Comparison of ENCODE assay signal across 18 cellular contexts in the genomic region with DNA sequence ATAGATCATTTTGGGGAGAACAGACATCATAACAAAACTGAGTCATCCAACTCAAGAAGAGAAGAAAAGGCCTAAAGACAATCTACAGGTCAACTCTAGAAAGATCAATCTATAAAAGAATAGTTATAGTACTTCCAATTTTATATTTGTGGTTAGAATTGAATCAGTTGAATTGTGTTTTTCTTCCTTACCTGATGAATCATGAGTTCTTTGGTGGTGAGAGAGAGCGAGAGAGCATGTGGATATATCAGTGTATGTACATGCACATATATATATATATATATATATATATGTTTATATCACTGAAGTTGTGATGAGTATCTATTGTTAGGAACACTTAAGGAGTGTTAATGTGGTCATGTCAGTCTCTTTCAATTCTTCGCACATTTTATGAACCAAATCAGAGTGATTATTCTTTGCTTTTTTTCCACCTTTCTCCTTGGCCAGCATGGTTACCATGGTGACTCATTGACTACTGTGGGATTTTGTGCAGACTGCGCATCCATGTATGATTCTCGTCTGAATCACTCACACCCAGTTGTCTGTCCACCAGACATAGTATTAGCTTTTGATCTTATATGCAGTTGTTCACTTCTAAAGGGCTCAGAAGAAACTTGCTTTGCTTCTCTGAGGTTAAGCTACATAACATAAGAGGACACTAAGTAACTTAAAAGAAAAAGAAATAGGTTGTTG.
DNase-seq lines count a peak whose midpoint lies in the region; ATAC-seq, FAIRE-seq and TF ChIP-seq lines count a peak whose summit lies in the region.
"Had no signal": no experiment of that assay in that cellular context is flagged by ENCODE, and none has a peak within 500 bp of the region (broad histone marks: within the 10 kb centered on the region; RNA-seq: fewer than 3 reads in every experiment).

No MANE protein-coding gene starts in this region.

- CTCF ChIA-PET in HepG2 (lab: Yijun Ruan, JAX; ENCODE audit: low intra/inter-chr PET ratio, low total read pairs), result no interaction called here

- H3K36me3 ChIP-seq in ACC112 (ENCODE audit: insufficient read depth, low read length) (no peaks in the 10 kb centered on the region), HepG2 (replicated peaks in 1 of 2; ENCODE audit: control insufficient read depth in 1 of 2, insufficient read depth in 2 of 2, low read length in 2 of 2) (peaks cover 0 to 4% of the 10 kb centered on the region in 2 experiments; a peak in 1 of 5 replicates)
- H3K36me3 ChIP-seq: transverse colon had no signal

- TF ChIP-seq RAD21 in HepG2 (CRISPR knock-in tag; IDR thresholded peaks at IDR 0.05), result no peak

- H3K79me2 ChIP-seq in ACC112 (ENCODE audit: control insufficient read depth, insufficient read depth, low read length, unreplicated experiment) (no peaks in the 10 kb centered on the region), HepG2 (ENCODE audit: insufficient read depth, low read length) (no peaks in the 10 kb centered on the region)

- TF ChIP-seq CTCF in foreskin fibroblast (IDR thresholded peaks at IDR 0.05; ENCODE audit: low read depth, low read length) (no peak), HepG2 (CRISPR knock-in tag; IDR thresholded peaks at IDR 0.05) (no peak)

- H3K27me3 ChIP-seq in ACC112 (ENCODE audit: insufficient read depth, low read length) (no peaks in the 10 kb centered on the region), HepG2 (ENCODE audit: control insufficient read depth in 1 of 2, insufficient read depth in 2 of 2, low read length in 2 of 2) (no peaks in the 10 kb centered on the region)
- H3K27me3 ChIP-seq: gastroesophageal sphincter, transverse colon had no signal

- in situ Hi-C loops in HepG2 (cut with HindIII; ENCODE audit: extremely low pct_ligation_motif_present, low pct_unique_long_range_greater_than_20kb), result no loop called here

- H3K4me3 ChIP-seq in ACC112 (ENCODE audit: low read depth, low read length) (peak overlapping the region; percentile 44; the same call in 1 of the 2 replicates), foreskin fibroblast (ENCODE audit: low read depth in 1 of 2, low read length in 2 of 2) (no peak overlapping the region), HepG2 (replicated peaks in 1 of 3; ENCODE audit: insufficient read depth in 1 of 3, low read depth in 2 of 3, low read length in 3 of 3) (no peak overlapping the region)
- H3K4me3 ChIP-seq: gastroesophageal sphincter, transverse colon had no signal

- TF ChIP-seq EP300 in HepG2 (IDR thresholded peaks at IDR 0.05; ENCODE audit: low read depth in 2 of 2, low read length in 2 of 2), result no peak
- no peak for TF ChIP-seq EP300 in HepG2 (CRISPR knock-in tag; IDR thresholded peaks at IDR 0.05; ENCODE audit: borderline replicate concordance)

- DNase-seq in HPDE6-E6E7 (ENCODE audit: extremely low spot score), result peak; percentile 22
- DNase-seq in amniotic stem cell (lab: John Stamatoyannopoulos, UW), result peak; percentile 1
- DNase-seq in foreskin fibroblast, result peak; percentile 36 to 71
- no peak for DNase-seq in ureter (ENCODE audit: low spot score)
- no peak for DNase-seq in HepG2 (ENCODE audit: low spot score)
- no peak for DNase-seq in activated CD4-positive, CD25-positive, alpha-beta regulatory T cell treated with anti-CD3 and anti-CD28 coated beads, Interleukin-2, amount 50 U/mL, for 72 hours
- DNase-seq: activated CD4-positive, alpha-beta T cell treated with anti-CD3 and anti-CD28 coated beads, Interleukin-2, amount 50 U/mL, for 1 hour; activated T-cell treated with anti-CD3 and anti-CD28 coated beads, Interleukin-2, amount 50 U/mL, for 24 hours; CD8-positive, alpha-beta T cell; central memory CD4-positive, alpha-beta T cell; natural killer cell; transverse colon had no signal

- H2AFZ ChIP-seq in ACC112 (ENCODE audit: low read length, unreplicated experiment), result no peak overlapping the region
- no peak overlapping the region for H2AFZ ChIP-seq in HepG2 (ENCODE audit: low read length)

- no peaks in the 10 kb centered on the region for H4K20me1 ChIP-seq in HepG2 (ENCODE audit: insufficient read depth, low read length)

- H3K27ac ChIP-seq in ACC112 (ENCODE audit: low read depth, low read length) (peak overlapping the region; percentile 100), HepG2 (ENCODE audit: extremely low read length, insufficient read depth, low read length) (no peak overlapping the region)
- H3K27ac ChIP-seq: gastroesophageal sphincter, transverse colon had no signal

- no TSS peak for BruUV-seq in HepG2 (replicated peaks; lab: Mats Ljungman, UMichigan)

- peaks cover 21% of the 10 kb centered on the region for H3K4me1 ChIP-seq in ACC112 (ENCODE audit: control insufficient read depth, insufficient read depth, low read length, unreplicated experiment)
- no peaks in the 10 kb centered on the region for H3K4me1 ChIP-seq in HepG2 (ENCODE audit: insufficient read depth, low read length)
- H3K4me1 ChIP-seq: gastroesophageal sphincter, transverse colon had no signal

- 93% methylated on average over 4 of the region's 4 CpGs for WGBS in HepG2 (ENCODE audit: low lambda C conversion rate)

- H3K4me2 ChIP-seq in HepG2 (ENCODE audit: low read depth, low read length), result no peak overlapping the region

- POLR2A ChIA-PET in HepG2 (lab: Yijun Ruan, JAX), result no interaction called here

- no peaks in the 10 kb centered on the region for H3K9me3 ChIP-seq in HepG2 (ENCODE audit: low read length)
- H3K9me3 ChIP-seq: gastroesophageal sphincter, transverse colon had no signal

- no peak overlapping the region for H3K9ac ChIP-seq in HepG2 (ENCODE audit: insufficient read depth, low read depth, low read length)

- ATAC-seq in HepG2 (no peak), HG03280 (IDR thresholded peaks at IDR 0.05; ENCODE audit: unreplicated experiment) (no peak)
- ATAC-seq: CD8-positive, alpha-beta T cell; gastroesophageal sphincter; natural killer cell; stimulated activated memory B cell treated with anti-CD40 and anti-IgM and Interleukin-4, amounts not matched to agents 10 μg/mL and 1 μg/mL and 100 μg/mL, for 72 hours had no signal

- intact Hi-C loops in HepG2 (cut with micrococcal nuclease; ENCODE audit: unreplicated experiment), result no loop called here

- TF ChIP-seq POLR2A in HepG2 (IDR thresholded peaks at IDR 0.05; ENCODE audit: insufficient read depth in 1 of 2, low read depth in 2 of 2, low read length in 2 of 2), result no peak

- no peak for FAIRE-seq in HepG2 (lab: Jason Lieb, UNC)
- FAIRE-seq: A204.1, H1 had no signal

TF ChIP-seq in HepG2, 621 proteins besides CTCF, POLR2A, EP300 and RAD21 (continues in another document):
- no peak for TF ChIP-seq ZNF569 (CRISPR knock-in tag; IDR thresholded peaks at IDR 0.05; ENCODE audit: borderline replicate concordance)
- TF ChIP-seq BORCS8-MEF2B (CRISPR knock-in tag; IDR thresholded peaks at IDR 0.05), result no peak
- TF ChIP-seq TRIM24 (CRISPR knock-in tag; IDR thresholded peaks at IDR 0.05), result no peak
- TF ChIP-seq MXD4 (CRISPR knock-in tag; IDR thresholded peaks at IDR 0.05), result no peak
- TF ChIP-seq, protein P1, sequence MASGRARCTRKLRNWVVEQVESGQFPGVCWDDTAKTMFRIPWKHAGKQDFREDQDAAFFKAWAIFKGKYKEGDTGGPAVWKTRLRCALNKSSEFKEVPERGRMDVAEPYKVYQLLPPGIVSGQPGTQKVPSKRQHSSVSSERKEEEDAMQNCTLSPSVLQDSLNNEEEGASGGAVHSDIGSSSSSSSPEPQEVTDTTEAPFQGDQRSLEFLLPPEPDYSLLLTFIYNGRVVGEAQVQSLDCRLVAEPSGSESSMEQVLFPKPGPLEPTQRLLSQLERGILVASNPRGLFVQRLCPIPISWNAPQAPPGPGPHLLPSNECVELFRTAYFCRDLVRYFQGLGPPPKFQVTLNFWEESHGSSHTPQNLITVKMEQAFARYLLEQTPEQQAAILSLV (CRISPR knock-in tag; IDR thresholded peaks at IDR 0.05; ENCODE audit: borderline replicate concordance), result no peak
- no peak for TF ChIP-seq HMGA1 (CRISPR knock-in tag; conservative IDR thresholded peaks at IDR 0.05)
- no peak for TF ChIP-seq KDM5A (IDR thresholded peaks at IDR 0.05; ENCODE audit: borderline replicate concordance, low read length)
- TF ChIP-seq PRMT3 (CRISPR knock-in tag; IDR thresholded peaks at IDR 0.05; ENCODE audit: borderline replicate concordance, low read depth), result no peak
- no peak for TF ChIP-seq ATF5 (CRISPR knock-in tag; IDR thresholded peaks at IDR 0.05; ENCODE audit: low read depth)
- no peak for TF ChIP-seq POLR2AphosphoS2 (IDR thresholded peaks at IDR 0.05; ENCODE audit: low read depth, low read length)
- TF ChIP-seq ATAD3A (CRISPR knock-in tag; IDR thresholded peaks at IDR 0.05), result no peak
- TF ChIP-seq ZC3H4 (CRISPR knock-in tag; IDR thresholded peaks at IDR 0.05; ENCODE audit: borderline replicate concordance), result no peak
- no peak for TF ChIP-seq ZNF547 (CRISPR knock-in tag; IDR thresholded peaks at IDR 0.05)
- no peak for TF ChIP-seq CREM (IDR thresholded peaks at IDR 0.05)
- TF ChIP-seq CREM (CRISPR knock-in tag; IDR thresholded peaks at IDR 0.05), result no peak
- no peak for TF ChIP-seq ZNF512 (CRISPR knock-in tag; IDR thresholded peaks at IDR 0.05)
- no peak for TF ChIP-seq TBX2 (CRISPR knock-in tag; IDR thresholded peaks at IDR 0.05; ENCODE audit: borderline replicate concordance)
- TF ChIP-seq, protein P2, sequence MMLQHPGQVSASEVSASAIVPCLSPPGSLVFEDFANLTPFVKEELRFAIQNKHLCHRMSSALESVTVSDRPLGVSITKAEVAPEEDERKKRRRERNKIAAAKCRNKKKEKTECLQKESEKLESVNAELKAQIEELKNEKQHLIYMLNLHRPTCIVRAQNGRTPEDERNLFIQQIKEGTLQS (CRISPR knock-in tag; IDR thresholded peaks at IDR 0.05), result no peak

Comparison
In these comparisons a context has a peak if more than half of its experiments do, and no peak if none do; other contexts are left out.
1. DNase-seq: peak in HPDE6-E6E7 (single experiment), amniotic stem cell (single experiment) and foreskin fibroblast (2 of 2); none in ureter (single experiment), HepG2 (single experiment) and activated CD4-positive, CD25-positive, alpha-beta regulatory T cell treated with anti-CD3 and anti-CD28 coated beads, Interleukin-2, amount 50 U/mL, for 72 hours (single experiment).